12 cellular contexts compared by ENCODE assay signal in genomic region chr10:45253183-45253914, GRCh38.
DNase-seq lines count a peak whose midpoint lies in the region; ATAC-seq and TF ChIP-seq lines count a peak whose summit lies in the region.
"Had no signal": no experiment of that assay in that cellular context is flagged by ENCODE, and none has a peak within 500 bp of the region (broad histone marks: within the 10 kb centered on the region; RNA-seq: fewer than 3 reads in every experiment).

No MANE protein-coding gene starts in this region.

- H3K27ac Mint-ChIP-seq in IgD-negative memory B cell = peak overlapping the region in 2 of 3 donors; percentile 1 to 49

- no peak overlapping the region for H3K4me3 ChIP-seq in GM12864 (ENCODE audit: low read depth, low read length)
- H3K4me3 ChIP-seq in osteoblast (ENCODE audit: insufficient read depth, low read length) = no peak overlapping the region
- H3K4me3 ChIP-seq: adrenal gland, Peyer's patch had no signal

- no peaks in the 10 kb centered on the region for H3K27me3 Mint-ChIP-seq in IgD-negative memory B cell

- ATAC-seq in GM18873 (IDR thresholded peaks at IDR 0.05; ENCODE audit: low FRiP score, unreplicated experiment) (peak; percentile 64), HG02642 (IDR thresholded peaks at IDR 0.05; ENCODE audit: poor library complexity, unreplicated experiment) (peak; percentile 81)

- H2AFZ ChIP-seq in osteoblast (ENCODE audit: low read length) = no peak overlapping the region

- TF ChIP-seq CTCF in GM12864 (IDR thresholded peaks at IDR 0.05; ENCODE audit: low read depth, low read length, missing control alignments) (no peak), osteoblast (IDR thresholded peaks at IDR 0.05; ENCODE audit: extremely low read depth, low read depth, low read length) (no peak)

- H3K4me3 Mint-ChIP-seq in IgD-negative memory B cell = peak overlapping the region in 1 of 4 donors; percentile 43
- H3K4me3 Mint-ChIP-seq: CD4-positive, alpha-beta memory T cell had no signal

- no peaks in the 10 kb centered on the region for H3K79me2 ChIP-seq in osteoblast (ENCODE audit: insufficient read depth, low read length)

- no peaks in the 10 kb centered on the region for H3K9me3 Mint-ChIP-seq in IgD-negative memory B cell
- H3K9me3 Mint-ChIP-seq: CD4-positive, alpha-beta memory T cell had no signal

- no peaks in the 10 kb centered on the region for H3K36me3 Mint-ChIP-seq in IgD-negative memory B cell
- H3K36me3 Mint-ChIP-seq: CD4-positive, alpha-beta memory T cell had no signal

- H3K4me1 Mint-ChIP-seq in IgD-negative memory B cell = peaks cover 14 to 18% (median 18%) of the 10 kb centered on the region in 3 donors

- H3K4me2 ChIP-seq in osteoblast (ENCODE audit: insufficient read depth, low read length) = no peak overlapping the region

- no peaks in the 10 kb centered on the region for H3K9me3 ChIP-seq in osteoblast (ENCODE audit: low read depth, low read length)
- H3K9me3 ChIP-seq: adrenal gland, Peyer's patch had no signal

- H3K4me1 ChIP-seq in osteoblast (ENCODE audit: insufficient read depth, low read length) = no peaks in the 10 kb centered on the region
- H3K4me1 ChIP-seq: adrenal gland, Peyer's patch had no signal

- no peaks in the 10 kb centered on the region for H4K20me1 ChIP-seq in osteoblast (ENCODE audit: insufficient read depth, low read length)

- no peaks in the 10 kb centered on the region for H3K27me3 ChIP-seq in osteoblast (ENCODE audit: insufficient read depth, low read length)
- H3K27me3 ChIP-seq: adrenal gland, Peyer's patch had no signal

- DNase-seq in GM12864 (ENCODE audit: low read depth) (peak; percentile 52), osteoblast (ENCODE audit: insufficient read length, low spot score, missing footprints) (no peak), G401 (ENCODE audit: low spot score) (no peak), NOMO-1 treated with DMSO at 0.1 percent for 48 hours (lab: John Stamatoyannopoulos, UW; ENCODE audit: unreplicated experiment) (no peak), AML-193 (lab: John Stamatoyannopoulos, UW) (no peak)
- DNase-seq: adrenal gland; CD4-positive, alpha-beta memory T cell; NCI-H1694; Peyer's patch had no signal

- no peak overlapping the region for H3K27ac ChIP-seq in osteoblast (ENCODE audit: low read depth, low read length)
- H3K27ac ChIP-seq: adrenal gland had no signal

- in situ Hi-C loops in G401 (cut with HindIII; ENCODE audit: low sequenced_read_pairs) = no loop called here

- H3K36me3 ChIP-seq in osteoblast (ENCODE audit: insufficient read depth, low read length) = no peaks in the 10 kb centered on the region
- H3K36me3 ChIP-seq: adrenal gland, Peyer's patch had no signal
